In the genomic region with DNA sequence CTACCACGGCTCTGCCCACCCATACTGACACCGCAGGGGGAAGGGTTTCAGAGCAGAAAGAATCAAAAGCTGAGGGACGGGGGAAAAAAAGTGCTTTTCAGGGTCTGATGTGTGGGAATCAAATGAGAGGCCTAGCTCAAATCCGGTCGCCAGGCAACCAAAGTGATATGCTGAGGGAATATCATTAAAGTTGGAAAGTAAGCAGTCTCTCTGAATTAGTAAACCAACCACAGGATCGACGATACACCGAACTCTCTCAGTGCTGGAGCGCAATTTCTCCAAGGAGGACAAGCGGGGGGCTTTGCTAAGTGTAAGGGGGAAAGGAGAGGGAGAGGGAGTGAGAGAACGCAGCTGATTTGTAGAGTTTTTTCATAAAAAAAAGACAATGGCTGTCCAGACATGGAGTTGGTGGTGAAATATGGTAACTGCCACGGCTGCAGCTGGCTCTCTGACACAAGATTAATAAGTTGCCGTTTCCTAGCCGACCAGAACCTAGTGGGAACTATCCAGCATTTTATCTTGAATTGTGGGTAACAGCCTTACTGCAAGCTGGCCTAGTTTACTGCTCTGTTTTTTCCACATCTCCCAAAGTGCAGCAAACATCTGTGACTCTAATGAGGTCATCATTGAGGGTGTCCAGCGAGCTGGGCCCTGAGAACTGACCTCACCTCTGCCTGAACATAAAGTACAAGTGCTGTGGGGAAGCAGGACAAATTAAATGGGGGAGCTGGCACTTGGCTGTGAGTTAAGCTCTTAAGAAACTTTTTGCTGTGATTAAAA, we compare ENCODE assay signal across 10 cellular contexts.
A peak's percentile ranks its signal among the peaks of the same experiment; 100 is the strongest.
DNase-seq lines count a peak whose midpoint lies in the region; ATAC-seq, FAIRE-seq and TF ChIP-seq lines count a peak whose summit lies in the region.
"Had no signal": no experiment of that assay in that cellular context is flagged by ENCODE, and none has a peak within 500 bp of the region (broad histone marks: within the 10 kb centered on the region; RNA-seq: fewer than 3 reads in every experiment).

No MANE protein-coding gene starts in this region.

- no peak overlapping the region for H3K4me2 ChIP-seq in OCI-LY7 (ENCODE audit: low read length)

- POLR2A ChIA-PET in OCI-LY7 (lab: Charles Lee) = interaction anchor here (0.8 to 1.0 kb wide), 2 partner anchors 9 to 10 kb away, joined by 3 read pairs; no protein-coding TSS in a partner anchor

- H3K36me3 ChIP-seq in right lobe of liver (no peaks in the 10 kb centered on the region), skeletal muscle tissue (ENCODE audit: control insufficient read depth in 3 of 3, insufficient read depth in 3 of 3, low read length in 3 of 3) (no peaks in the 10 kb centered on the region), OCI-LY7 (ENCODE audit: insufficient read depth, low read length) (no peaks in the 10 kb centered on the region; the same call in 1 of the 2 replicates), kidney (ENCODE audit: control insufficient read depth in 1 of 2, insufficient read depth in 2 of 2, low read length in 2 of 2) (no peaks in the 10 kb centered on the region)

- H2AFZ ChIP-seq in OCI-LY7 (ENCODE audit: low read length) = no peak overlapping the region

- peak overlapping the region in 1 of 3 donors; percentile 35 for H3K9ac ChIP-seq in skeletal muscle tissue (ENCODE audit: low read depth in 1 of 3, low read length in 3 of 3)
- no peak overlapping the region for H3K9ac ChIP-seq in kidney (ENCODE audit: low read length in 2 of 2)

- peak; percentile 46 for DNase-seq in NCI-H69 (lab: John Stamatoyannopoulos, UW)
- peak in 1 of 3 donors; percentile 38 for DNase-seq in right lobe of liver
- DNase-seq in stimulated activated CD4-positive, alpha-beta T cell treated with anti-CD3 and anti-CD28 coated beads, Interleukin-2, amount 100 ng/mL, for 24 hours = no peak
- no peak for DNase-seq in OCI-LY7 (ENCODE audit: low spot score)
- DNase-seq in kidney = no peak
- DNase-seq: KG1 had no signal

- FAIRE-seq in endometrium (lab: Jason Lieb, UNC) (peak; percentile 45), kidney (lab: Jason Lieb, UNC) (no peak)
- FAIRE-seq: RCC 7860 had no signal

- H3K4me1 ChIP-seq in right lobe of liver = peaks cover 0 to 24% (median 3%) of the 10 kb centered on the region in 4 donors
- H3K4me1 ChIP-seq in skeletal muscle tissue (ENCODE audit: control insufficient read depth in 3 of 3, insufficient read depth in 3 of 3, low read length in 3 of 3) = peaks cover 0 to 3% (median 0%) of the 10 kb centered on the region in 3 donors
- H3K4me1 ChIP-seq in OCI-LY7 (ENCODE audit: insufficient read depth, low read length, poor library complexity, severe bottlenecking) = peaks cover 6% of the 10 kb centered on the region
- H3K4me1 ChIP-seq in kidney (ENCODE audit: control insufficient read depth in 1 of 2, insufficient read depth in 1 of 2, low read depth in 1 of 2, low read length in 2 of 2) = peaks cover 2 to 10% of the 10 kb centered on the region in 2 donors

- no peaks in the 10 kb centered on the region for H3K79me2 ChIP-seq in OCI-LY7 (ENCODE audit: insufficient read depth, low read depth, low read length)

- no peak for TF ChIP-seq CTCF in right lobe of liver (IDR thresholded peaks at IDR 0.05)
- no peak for TF ChIP-seq CTCF in OCI-LY7 (conservative IDR thresholded peaks at IDR 0.05; ENCODE audit: low read length)
- TF ChIP-seq CTCF in kidney (IDR thresholded peaks at IDR 0.05; ENCODE audit: borderline replicate concordance, extremely low read depth, insufficient read depth) = no peak

- H3K27me3 ChIP-seq in right lobe of liver = no peaks in the 10 kb centered on the region
- H3K27me3 ChIP-seq in skeletal muscle tissue (ENCODE audit: control insufficient read depth in 3 of 3, insufficient read depth in 3 of 3, low read length in 3 of 3) = no peaks in the 10 kb centered on the region

- peak overlapping the region in 1 of 3 donors; percentile 4 for H3K27ac ChIP-seq in right lobe of liver
- H3K27ac ChIP-seq in skeletal muscle tissue (ENCODE audit: low read depth, low read length) = peak overlapping the region; percentile 25
- no peak overlapping the region for H3K27ac ChIP-seq in OCI-LY7 (ENCODE audit: low read depth, low read length, poor library complexity, severe bottlenecking)
- no peak overlapping the region for H3K27ac ChIP-seq in kidney (ENCODE audit: low read depth in 2 of 2, low read length in 2 of 2)

- intact Hi-C loops in right lobe of liver (cut with DNase I) (no loop called here), OCI-LY7 (cut with micrococcal nuclease; ENCODE audit: unreplicated experiment) (loop anchor here (10.0 kb wide), 1 partner anchor 917 kb away; no protein-coding TSS in a partner anchor), kidney (cut with DNase I) (no loop called here)

- H4K20me1 ChIP-seq in OCI-LY7 (ENCODE audit: insufficient read depth, low read length) = no peaks in the 10 kb centered on the region

- WGBS in right lobe of liver (ENCODE audit: insufficient coverage, low coverage, low lambda C conversion rate, missing lambda C conversion rate) = 63% methylated on average over 14 of the region's 15 CpGs

- ATAC-seq in right lobe of liver (peak; percentile 19 to 84 (median 46)), HG03139 (IDR thresholded peaks at IDR 0.05; ENCODE audit: unreplicated experiment) (no peak)

- CTCF ChIA-PET in OCI-LY7 (lab: Charles Lee; ENCODE audit: unreplicated experiment) = no interaction called here

- H3K4me3 ChIP-seq in right lobe of liver (no peak overlapping the region), skeletal muscle tissue (ENCODE audit: low read length in 3 of 3) (no peak overlapping the region), OCI-LY7 (ENCODE audit: low read depth, low read length, poor library complexity, severe bottlenecking) (no peak overlapping the region), kidney (ENCODE audit: low read length in 2 of 2) (no peak overlapping the region)

- H3K9me3 ChIP-seq in right lobe of liver (no peaks in the 10 kb centered on the region), skeletal muscle tissue (ENCODE audit: control insufficient read depth in 3 of 3, low read length in 3 of 3) (no peaks in the 10 kb centered on the region), OCI-LY7 (ENCODE audit: low read length) (no peaks in the 10 kb centered on the region), kidney (ENCODE audit: control insufficient read depth in 1 of 2, low read length in 2 of 2) (no peaks in the 10 kb centered on the region)

- no TSS peak for BruUV-seq in OCI-LY7 (replicated peaks; lab: Mats Ljungman, UMichigan)

- H3K9me2 ChIP-seq in OCI-LY7 (ENCODE audit: insufficient read depth, low read length) = no peaks in the 10 kb centered on the region

- no peak for TF ChIP-seq POLR2A in right lobe of liver (IDR thresholded peaks at IDR 0.05)
